Comparison of ENCODE assay signal across 8 cellular contexts in the genomic region with DNA sequence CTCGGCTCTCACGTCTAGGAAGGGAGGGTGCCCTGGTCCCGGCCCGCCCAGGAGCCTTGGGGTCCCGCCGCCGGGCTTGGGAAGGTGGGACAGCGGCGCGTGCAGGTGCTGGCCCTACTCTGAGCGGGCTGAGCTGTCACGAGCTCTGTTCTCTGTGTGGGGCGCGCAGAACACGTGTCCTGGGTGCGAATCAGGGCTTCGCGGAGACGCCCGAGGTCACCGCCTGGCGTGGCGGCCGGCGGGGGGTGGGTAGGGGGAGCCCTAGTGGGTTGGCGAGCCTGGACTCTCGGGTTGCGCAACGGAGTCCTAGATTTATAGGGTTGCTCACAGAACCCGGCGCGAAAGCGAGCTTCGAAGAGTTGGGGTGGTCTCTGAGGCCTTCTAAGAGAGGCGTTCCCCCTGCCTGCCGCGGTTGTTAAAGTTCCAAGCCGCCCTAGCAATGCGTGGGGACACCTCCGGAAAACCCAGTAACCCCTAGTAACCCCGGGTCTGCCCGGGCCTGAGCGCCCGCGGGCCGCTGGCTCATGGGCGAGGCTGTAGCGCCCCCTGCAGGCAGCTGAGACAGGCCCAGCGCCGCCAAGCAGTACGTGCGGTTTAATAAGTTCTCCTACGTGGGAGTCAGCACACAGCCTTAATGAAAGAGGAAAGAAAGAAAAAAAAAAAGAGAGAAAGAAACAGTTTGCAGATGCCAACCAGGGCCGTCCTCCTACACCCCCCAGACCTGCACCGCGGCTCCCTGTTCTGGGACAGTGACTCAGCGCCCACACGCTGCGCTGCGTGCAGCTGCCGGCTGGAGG. TPM values are rescaled to one million over a fixed set of nuclear protein-coding genes. Genes with fewer than 3 reads are reported as not detected.
DNase-seq lines count a peak whose midpoint lies in the region; FAIRE-seq and TF ChIP-seq lines count a peak whose summit lies in the region.

No MANE protein-coding gene starts in this region.

- no peak overlapping the region for H3K56ac ChIP-seq in H9 (ENCODE audit: insufficient read length, low read depth, low read length)

- DNase-seq in GM10248 (ENCODE audit: extremely low spot score) = peak; percentile 81
- peak; percentile 86 for DNase-seq in H9
- peak; percentile 96 for DNase-seq in M059J (ENCODE audit: low read depth)
- peak; percentile 86 for DNase-seq in T-helper 2 cell treated with Interferon-gamma antibody and Interleukin-4, amounts not matched to agents 5 μg/mL and 100 μg/mL, for 36 hours (ENCODE audit: low spot score)
- peak in 1 of 2 donors; percentile 91 for DNase-seq in ascending aorta (ENCODE audit: low spot score in 2 of 2)
- peak; percentile 92 for DNase-seq in hepatocyte (ENCODE audit: low spot score)
- DNase-seq in retina = peak; percentile 93
- DNase-seq in HTR-8/SVneo (ENCODE audit: insufficient read length, low spot score) = no peak

- H3K36me3 Mint-ChIP-seq in H9 (ENCODE audit: insufficient read depth in 1 of 3, low read depth in 3 of 3) = peaks cover 7 to 25% (median 24%) of the 10 kb centered on the region in 3 experiments; a peak in 6 of 7 replicates
- peaks cover 3% of the 10 kb centered on the region for H3K36me3 Mint-ChIP-seq in T-helper 2 cell treated with Interferon-gamma antibody and Interleukin-4, amounts not matched to agents 5 μg/mL and 100 μg/mL, for 36 hours (ENCODE audit: low read depth)

- no peak overlapping the region for H3T11ph ChIP-seq in H9 (ENCODE audit: low read length)

- H4K91ac ChIP-seq in H9 (ENCODE audit: insufficient read length, low read depth, low read length) = no peak overlapping the region

- no peak overlapping the region for H2BK120ac ChIP-seq in H9 (ENCODE audit: low read depth, low read length, poor library complexity, severe bottlenecking)

- CTCF ChIA-PET in GM10248 (lab: Yijun Ruan, JAX) = interaction anchor here (0.6 to 9.6 kb wide), 28 partner anchors 8 to 700 kb away, joined by 3 to 86 read pairs (median 4); no protein-coding TSS in a partner anchor

- no peak overlapping the region for H3K23ac ChIP-seq in H9 (ENCODE audit: insufficient read length, low read depth, low read length)

- H3K4me3 ChIP-seq in ascending aorta = peak overlapping the region; percentile 69 to 85
- H3K4me3 ChIP-seq in hepatocyte = peak overlapping the region; percentile 70

- H3K4ac ChIP-seq in H9 (ENCODE audit: low read depth, low read length) = no peak overlapping the region

- no peak overlapping the region for H2BK20ac ChIP-seq in H9 (ENCODE audit: low read depth, low read length, poor library complexity, severe bottlenecking)

- peak overlapping the region; percentile 12 for H3K18ac ChIP-seq in H9 (ENCODE audit: insufficient read length, low read depth, low read length)

- FAIRE-seq in HTR-8/SVneo (lab: Jason Lieb, UNC) = no peak

- POLR2A ChIA-PET in GM10248 (lab: Yijun Ruan, JAX) = interaction anchor here (0.6 to 0.9 kb wide), 2 partner anchors 59 to 550 kb away, joined by 3 read pairs; no protein-coding TSS in a partner anchor

- peaks cover 41 to 50% of the 10 kb centered on the region in 2 experiments for H3K4me1 Mint-ChIP-seq in H9
- peaks cover 38% of the 10 kb centered on the region for H3K4me1 Mint-ChIP-seq in T-helper 2 cell treated with Interferon-gamma antibody and Interleukin-4, amounts not matched to agents 5 μg/mL and 100 μg/mL, for 36 hours (ENCODE audit: low read depth)

- peak overlapping the region; percentile 25 for H3K9ac ChIP-seq in H9 (ENCODE audit: extremely low read depth, insufficient read length, low read length)

- H2BK12ac ChIP-seq in H9 (ENCODE audit: insufficient read length, low read depth, low read length) = no peak overlapping the region

- no peaks in the 10 kb centered on the region for H3K9me3 ChIP-seq in H9 (ENCODE audit: control insufficient read depth, low read depth, low read length)
- no peaks in the 10 kb centered on the region for H3K9me3 ChIP-seq in ascending aorta
- no peaks in the 10 kb centered on the region for H3K9me3 ChIP-seq in hepatocyte (ENCODE audit: low read depth)

- H3K23me2 ChIP-seq in H9 (ENCODE audit: insufficient read length, low read depth, low read length, poor library complexity, severe bottlenecking) = peaks cover 35% of the 10 kb centered on the region

- no peaks in the 10 kb centered on the region for H3K27me3 ChIP-seq in H9 (ENCODE audit: insufficient read depth, low read length)
- no peaks in the 10 kb centered on the region for H3K27me3 ChIP-seq in ascending aorta
- peaks cover 3% of the 10 kb centered on the region for H3K27me3 ChIP-seq in hepatocyte

- H3K27ac ChIP-seq in H9 (ENCODE audit: insufficient read length, low read depth, low read length) (no peak overlapping the region), ascending aorta (peak overlapping the region; percentile 70 to 76), hepatocyte (peak overlapping the region; percentile 60)

- H3K4me2 ChIP-seq in H9 (ENCODE audit: insufficient read depth, insufficient read length, low read length) (peak overlapping the region; percentile 75), hepatocyte (peak overlapping the region; percentile 89)

- H2AFZ ChIP-seq in H9 (ENCODE audit: low read length) = no peak overlapping the region
- peak overlapping the region; percentile 12 for H2AFZ ChIP-seq in hepatocyte

- no peaks in the 10 kb centered on the region for H3K9me2 ChIP-seq in hepatocyte (replicated peaks; ENCODE audit: insufficient read depth)

- H3K4me1 ChIP-seq in H9 (ENCODE audit: insufficient read depth, low read length) (peaks cover 8% of the 10 kb centered on the region), ascending aorta (peaks cover 0 to 32% of the 10 kb centered on the region in 2 donors), hepatocyte (ENCODE audit: insufficient read depth) (peaks cover 11% of the 10 kb centered on the region)

- H2BK15ac ChIP-seq in H9 (ENCODE audit: low read depth, low read length) = no peak overlapping the region

- no CpG with 5 or more reads among the region's 61 CpGs for WGBS in H9 (ENCODE audit: extremely low coverage, insufficient read length, low lambda C conversion rate)
- 1% methylated on average over 61 of the region's 61 CpGs for WGBS in hepatocyte (ENCODE audit: low lambda C conversion rate, missing lambda C conversion rate)

- H4K20me1 ChIP-seq in H9 (ENCODE audit: control insufficient read depth, insufficient read depth, insufficient read length) = no peaks in the 10 kb centered on the region
- peaks cover 2% of the 10 kb centered on the region for H4K20me1 ChIP-seq in hepatocyte (ENCODE audit: insufficient read depth, poor library complexity, severe bottlenecking)

- no peaks in the 10 kb centered on the region for H3K36me3 ChIP-seq in ascending aorta
- H3K36me3 ChIP-seq in hepatocyte (replicated peaks; ENCODE audit: insufficient read depth, low read depth) = no peaks in the 10 kb centered on the region

- intact Hi-C loops in ascending aorta (cut with DNase I) = loop anchor here (1.0 to 10.0 kb wide), 8 partner anchors 15 to 695 kb away; no protein-coding TSS in a partner anchor

- H3K27me3 Mint-ChIP-seq in H9 (ENCODE audit: low read depth) = peaks cover 23% of the 10 kb centered on the region
- peaks cover 75% of the 10 kb centered on the region for H3K27me3 Mint-ChIP-seq in T-helper 2 cell treated with Interferon-gamma antibody and Interleukin-4, amounts not matched to agents 5 μg/mL and 100 μg/mL, for 36 hours (ENCODE audit: low read depth)

- H3K9me3 Mint-ChIP-seq in H9 = peaks cover 0 to 7% of the 10 kb centered on the region in 2 experiments; a peak in 4 of 5 replicates
- no peaks in the 10 kb centered on the region for H3K9me3 Mint-ChIP-seq in T-helper 2 cell treated with Interferon-gamma antibody and Interleukin-4, amounts not matched to agents 5 μg/mL and 100 μg/mL, for 36 hours

- H3K79me2 ChIP-seq in H9 (ENCODE audit: insufficient read depth, low read length) (peaks cover 7% of the 10 kb centered on the region; the same call in 1 of the 2 replicates), hepatocyte (peaks cover 5% of the 10 kb centered on the region)

- no peaks in the 10 kb centered on the region for H3K79me1 ChIP-seq in H9 (ENCODE audit: insufficient read depth, low read depth, low read length, poor library complexity, severe bottlenecking)

- H4K5ac ChIP-seq in H9 (ENCODE audit: insufficient read length, low read depth, low read length) = no peak overlapping the region

- H3K14ac ChIP-seq in H9 (ENCODE audit: insufficient read depth, low read length) = no peak overlapping the region

- no peak overlapping the region for H2AK5ac ChIP-seq in H9 (ENCODE audit: insufficient read length, low read length)

- TF ChIP-seq CTCF in GM10248 (IDR thresholded peaks at IDR 0.05; ENCODE audit: control extremely low read depth, extremely low read depth, low read depth, missing control alignments) (peak; percentile 96), H9 (conservative IDR thresholded peaks at IDR 0.05) (peak; percentile 100; the same call in 2 of the 3 replicates), ascending aorta (IDR thresholded peaks at IDR 0.05) (peak; percentile 99 to 100 (median 99)), hepatocyte (IDR thresholded peaks at IDR 0.05; ENCODE audit: poor library complexity) (peak; percentile 100)

- H3K4me3 Mint-ChIP-seq in H9 = peak overlapping the region; percentile 84 to 93
- peak overlapping the region; percentile 67 for H3K4me3 Mint-ChIP-seq in T-helper 2 cell treated with Interferon-gamma antibody and Interleukin-4, amounts not matched to agents 5 μg/mL and 100 μg/mL, for 36 hours

- H4K8ac ChIP-seq in H9 (replicated peaks; ENCODE audit: insufficient read length, low read depth, low read length) = no peak overlapping the region

- peak overlapping the region; percentile 87 to 99 (median 94) for H3K27ac Mint-ChIP-seq in H9
- H3K27ac Mint-ChIP-seq in T-helper 2 cell treated with Interferon-gamma antibody and Interleukin-4, amounts not matched to agents 5 μg/mL and 100 μg/mL, for 36 hours = peak overlapping the region; percentile 70

- no peak overlapping the region for H2BK5ac ChIP-seq in H9 (ENCODE audit: insufficient read length, low read length)

RNA-seq across cellular contexts. Expression of a gene that starts 2.7 kb away (rescaled TPM):
- 99.1 and 106 TPM in 2 replicates for total RNA-seq in H9 (2021)
- total RNA-seq in M059J (2014; rRNA removed; shearing (Covaris generic)) = 283 and 361 TPM in 2 replicates
- 56.8 TPM for total RNA-seq in ascending aorta
- 74.1 and 87.8 TPM in 2 replicates for total RNA-seq in hepatocyte
- 84.6 and 90.3 TPM in 2 replicates for polyA plus RNA-seq in hepatocyte

RNA-seq across cellular contexts. Expression of a gene that starts 13.6 kb away (rescaled TPM):
- total RNA-seq in H9 (2021) (29.8 and 30.2 TPM in 2 replicates), ascending aorta (34.5 TPM), hepatocyte (74.4 and 83.2 TPM in 2 replicates)
- 19.2 and 30.5 TPM in 2 replicates for total RNA-seq in M059J (2014; rRNA removed; shearing (Covaris generic))
- 25.7 and 32.7 TPM in 2 replicates for polyA plus RNA-seq in hepatocyte
